In the genomic region with DNA sequence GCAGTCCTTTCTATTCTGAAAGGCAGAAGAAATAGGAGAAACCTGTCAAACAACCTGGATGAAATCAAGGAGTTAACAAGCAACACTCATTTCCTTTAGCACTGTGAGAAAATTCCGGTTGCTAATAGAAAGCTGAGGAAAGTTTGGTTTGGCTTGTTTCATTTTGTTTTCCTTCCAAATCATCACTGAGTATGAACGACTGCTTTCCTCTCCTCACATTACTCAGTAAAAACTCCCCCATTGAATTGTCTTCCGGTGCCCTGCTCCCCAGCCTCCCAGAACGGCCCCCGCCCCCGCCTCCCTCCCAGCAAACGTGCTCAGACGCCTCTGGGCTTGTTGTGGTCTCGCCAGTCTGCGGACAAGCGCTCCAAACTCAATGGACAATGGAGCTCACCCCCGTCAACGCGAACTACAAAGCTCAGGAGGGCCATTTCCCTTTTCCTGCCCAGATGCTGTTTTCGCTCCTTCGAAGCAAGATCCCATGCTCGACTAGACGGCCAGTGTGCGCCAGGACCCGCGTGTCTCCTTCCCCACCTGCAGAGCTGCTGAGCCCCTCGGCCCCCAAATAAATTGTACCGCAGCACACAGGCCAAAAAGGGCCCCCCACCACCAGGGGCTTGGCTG, we compare ENCODE assay signal across 1 cellular context.
A peak's percentile ranks its signal among the peaks of the same experiment; 100 is the strongest.
TF ChIP-seq lines count a peak whose summit lies in the region.

No MANE protein-coding gene starts in this region.

TF ChIP-seq in K562, 482 proteins besides CTCF, POLR2A, EP300 and RAD21 (continued from another document and continues in another):
- TF ChIP-seq, protein P1, sequence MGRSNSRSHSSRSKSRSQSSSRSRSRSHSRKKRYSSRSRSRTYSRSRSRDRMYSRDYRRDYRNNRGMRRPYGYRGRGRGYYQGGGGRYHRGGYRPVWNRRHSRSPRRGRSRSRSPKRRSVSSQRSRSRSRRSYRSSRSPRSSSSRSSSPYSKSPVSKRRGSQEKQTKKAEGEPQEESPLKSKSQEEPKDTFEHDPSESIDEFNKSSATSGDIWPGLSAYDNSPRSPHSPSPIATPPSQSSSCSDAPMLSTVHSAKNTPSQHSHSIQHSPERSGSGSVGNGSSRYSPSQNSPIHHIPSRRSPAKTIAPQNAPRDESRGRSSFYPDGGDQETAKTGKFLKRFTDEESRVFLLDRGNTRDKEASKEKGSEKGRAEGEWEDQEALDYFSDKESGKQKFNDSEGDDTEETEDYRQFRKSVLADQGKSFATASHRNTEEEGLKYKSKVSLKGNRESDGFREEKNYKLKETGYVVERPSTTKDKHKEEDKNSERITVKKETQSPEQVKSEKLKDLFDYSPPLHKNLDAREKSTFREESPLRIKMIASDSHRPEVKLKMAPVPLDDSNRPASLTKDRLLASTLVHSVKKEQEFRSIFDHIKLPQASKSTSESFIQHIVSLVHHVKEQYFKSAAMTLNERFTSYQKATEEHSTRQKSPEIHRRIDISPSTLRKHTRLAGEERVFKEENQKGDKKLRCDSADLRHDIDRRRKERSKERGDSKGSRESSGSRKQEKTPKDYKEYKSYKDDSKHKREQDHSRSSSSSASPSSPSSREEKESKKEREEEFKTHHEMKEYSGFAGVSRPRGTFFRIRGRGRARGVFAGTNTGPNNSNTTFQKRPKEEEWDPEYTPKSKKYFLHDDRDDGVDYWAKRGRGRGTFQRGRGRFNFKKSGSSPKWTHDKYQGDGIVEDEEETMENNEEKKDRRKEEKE (IDR thresholded peaks at IDR 0.05; ENCODE audit: borderline replicate concordance in 1 of 2, control insufficient read depth in 1 of 2, low read depth in 2 of 2, low read length in 1 of 2): no peak
- TF ChIP-seq MCM7 (IDR thresholded peaks at IDR 0.05) (no peak), ZNF212 (CRISPR knock-in tag; IDR thresholded peaks at IDR 0.05) (0 out of 2 replicates have a peak, but pooled peaks have one; percentile 57), CEBPG (CRISPR knock-in tag; IDR thresholded peaks at IDR 0.05) (no peak), CEBPG (tag; conservative IDR thresholded peaks at IDR 0.05 in 1 of 2, IDR thresholded peaks at IDR 0.05 in 1 of 2) (no peak), EZH2 (IDR thresholded peaks at IDR 0.05; ENCODE audit: borderline replicate concordance, low read depth, low read length) (no peak), EGR1 (conservative IDR thresholded peaks at IDR 0.05) (peak; percentile 92), HDAC1 (IDR thresholded peaks at IDR 0.05) (peak in 1 of 2 experiments; percentile 61; a peak in 2 of 4 replicates), ZNF217 (CRISPR knock-in tag; IDR thresholded peaks at IDR 0.05) (no peak), FOXK1 (CRISPR knock-in tag; IDR thresholded peaks at IDR 0.05; ENCODE audit: borderline replicate concordance) (no peak), FOS (IDR thresholded peaks at IDR 0.05; ENCODE audit: extremely low read depth, insufficient read length) (no peak), MYNN (IDR thresholded peaks at IDR 0.05) (0 out of 2 replicates have a peak, but pooled peaks have one; percentile 15), MYNN (CRISPR knock-in tag; IDR thresholded peaks at IDR 0.05) (no peak), EP400 (IDR thresholded peaks at IDR 0.05) (peak; percentile 61; the same call in 1 of the 2 replicates), FOXK2 (conservative IDR thresholded peaks at IDR 0.05 in 1 of 2, IDR thresholded peaks at IDR 0.05 in 1 of 2; ENCODE audit: low read depth in 2 of 2) (peak; percentile 86 to 87), ELF1 (tag; IDR thresholded peaks at IDR 0.05) (peak; percentile 40; the same call in 1 of the 2 replicates), AFF4 (CRISPR knock-in tag; IDR thresholded peaks at IDR 0.05) (0 out of 2 replicates have a peak, but pooled peaks have one; percentile 56), SMARCB1 (IDR thresholded peaks at IDR 0.05; ENCODE audit: insufficient read length, low read depth) (peak; percentile 84), TEAD4 (IDR thresholded peaks at IDR 0.05; ENCODE audit: low read length) (0 out of 2 replicates have a peak, but pooled peaks have one; percentile 35), TEAD4 (CRISPR knock-in tag; IDR thresholded peaks at IDR 0.05; ENCODE audit: borderline replicate concordance) (no peak), RBM39 (optimal IDR thresholded peaks at IDR 0.05; ENCODE audit: low read depth, low read length) (no peak), ZNF766 (CRISPR knock-in tag; conservative IDR thresholded peaks at IDR 0.05) (0 out of 2 replicates have a peak, but pooled peaks have one; percentile 40), BMI1 (IDR thresholded peaks at IDR 0.05; ENCODE audit: low read length) (no peak), CREB1 (IDR thresholded peaks at IDR 0.05) (no peak), CREB1 (CRISPR knock-in tag; IDR thresholded peaks at IDR 0.05) (0 out of 2 replicates have a peak, but pooled peaks have one; percentile 7), SIRT6 (IDR thresholded peaks at IDR 0.05; ENCODE audit: low read depth, low read length) (no peak), ZNF561 (CRISPR knock-in tag; conservative IDR thresholded peaks at IDR 0.05) (0 out of 2 replicates have a peak, but pooled peaks have one; percentile 14), ARNT (IDR thresholded peaks at IDR 0.05) (0 out of 4 replicates have a peak, but pooled peaks of 1 of the 2 experiments have one; percentile 56), ZNF57 (CRISPR knock-in tag; IDR thresholded peaks at IDR 0.05) (0 out of 2 replicates have a peak, but pooled peaks have one; percentile 38), DPF2 (IDR thresholded peaks at IDR 0.05) (0 out of 2 replicates have a peak, but pooled peaks have one; percentile 53), PPARD (CRISPR knock-in tag; IDR thresholded peaks at IDR 0.05) (no peak), HOXB6 (CRISPR knock-in tag; IDR thresholded peaks at IDR 0.05; ENCODE audit: borderline replicate concordance) (no peak)
- TF ChIP-seq, protein P2, sequence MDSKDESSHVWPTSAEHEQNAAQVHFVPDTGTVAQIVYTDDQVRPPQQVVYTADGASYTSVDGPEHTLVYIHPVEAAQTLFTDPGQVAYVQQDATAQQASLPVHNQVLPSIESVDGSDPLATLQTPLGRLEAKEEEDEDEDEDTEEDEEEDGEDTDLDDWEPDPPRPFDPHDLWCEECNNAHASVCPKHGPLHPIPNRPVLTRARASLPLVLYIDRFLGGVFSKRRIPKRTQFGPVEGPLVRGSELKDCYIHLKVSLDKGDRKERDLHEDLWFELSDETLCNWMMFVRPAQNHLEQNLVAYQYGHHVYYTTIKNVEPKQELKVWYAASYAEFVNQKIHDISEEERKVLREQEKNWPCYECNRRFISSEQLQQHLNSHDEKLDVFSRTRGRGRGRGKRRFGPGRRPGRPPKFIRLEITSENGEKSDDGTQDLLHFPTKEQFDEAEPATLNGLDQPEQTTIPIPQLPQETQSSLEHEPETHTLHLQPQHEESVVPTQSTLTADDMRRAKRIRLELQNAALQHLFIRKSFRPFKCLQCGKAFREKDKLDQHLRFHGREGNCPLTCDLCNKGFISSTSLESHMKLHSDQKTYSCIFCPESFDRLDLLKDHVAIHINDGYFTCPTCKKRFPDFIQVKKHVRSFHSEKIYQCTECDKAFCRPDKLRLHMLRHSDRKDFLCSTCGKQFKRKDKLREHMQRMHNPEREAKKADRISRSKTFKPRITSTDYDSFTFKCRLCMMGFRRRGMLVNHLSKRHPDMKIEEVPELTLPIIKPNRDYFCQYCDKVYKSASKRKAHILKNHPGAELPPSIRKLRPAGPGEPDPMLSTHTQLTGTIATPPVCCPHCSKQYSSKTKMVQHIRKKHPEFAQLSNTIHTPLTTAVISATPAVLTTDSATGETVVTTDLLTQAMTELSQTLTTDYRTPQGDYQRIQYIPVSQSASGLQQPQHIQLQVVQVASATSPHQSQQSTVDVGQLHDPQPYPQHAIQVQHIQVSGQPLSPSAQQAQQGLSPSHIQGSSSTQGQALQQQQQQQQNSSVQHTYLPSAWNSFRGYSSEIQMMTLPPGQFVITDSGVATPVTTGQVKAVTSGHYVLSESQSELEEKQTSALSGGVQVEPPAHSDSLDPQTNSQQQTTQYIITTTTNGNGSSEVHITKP (IDR thresholded peaks at IDR 0.05; ENCODE audit: partially characterized antibody): peak; percentile 81
- TF ChIP-seq, protein P3, sequence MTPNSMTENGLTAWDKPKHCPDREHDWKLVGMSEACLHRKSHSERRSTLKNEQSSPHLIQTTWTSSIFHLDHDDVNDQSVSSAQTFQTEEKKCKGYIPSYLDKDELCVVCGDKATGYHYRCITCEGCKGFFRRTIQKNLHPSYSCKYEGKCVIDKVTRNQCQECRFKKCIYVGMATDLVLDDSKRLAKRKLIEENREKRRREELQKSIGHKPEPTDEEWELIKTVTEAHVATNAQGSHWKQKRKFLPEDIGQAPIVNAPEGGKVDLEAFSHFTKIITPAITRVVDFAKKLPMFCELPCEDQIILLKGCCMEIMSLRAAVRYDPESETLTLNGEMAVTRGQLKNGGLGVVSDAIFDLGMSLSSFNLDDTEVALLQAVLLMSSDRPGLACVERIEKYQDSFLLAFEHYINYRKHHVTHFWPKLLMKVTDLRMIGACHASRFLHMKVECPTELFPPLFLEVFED (CRISPR knock-in tag; conservative IDR thresholded peaks at IDR 0.05): 0 out of 2 replicates have a peak, but pooled peaks have one; percentile 60
- TF ChIP-seq, protein P4, sequence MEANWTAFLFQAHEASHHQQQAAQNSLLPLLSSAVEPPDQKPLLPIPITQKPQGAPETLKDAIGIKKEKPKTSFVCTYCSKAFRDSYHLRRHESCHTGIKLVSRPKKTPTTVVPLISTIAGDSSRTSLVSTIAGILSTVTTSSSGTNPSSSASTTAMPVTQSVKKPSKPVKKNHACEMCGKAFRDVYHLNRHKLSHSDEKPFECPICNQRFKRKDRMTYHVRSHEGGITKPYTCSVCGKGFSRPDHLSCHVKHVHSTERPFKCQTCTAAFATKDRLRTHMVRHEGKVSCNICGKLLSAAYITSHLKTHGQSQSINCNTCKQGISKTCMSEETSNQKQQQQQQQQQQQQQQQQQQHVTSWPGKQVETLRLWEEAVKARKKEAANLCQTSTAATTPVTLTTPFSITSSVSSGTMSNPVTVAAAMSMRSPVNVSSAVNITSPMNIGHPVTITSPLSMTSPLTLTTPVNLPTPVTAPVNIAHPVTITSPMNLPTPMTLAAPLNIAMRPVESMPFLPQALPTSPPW (CRISPR knock-in tag; IDR thresholded peaks at IDR 0.05): peak; percentile 95
